Comparison of ENCODE assay signal across 13 cellular contexts in genomic region chr15:72994778-72995177, GRCh38. TPM values are rescaled to one million over a fixed set of nuclear protein-coding genes. Genes with fewer than 3 reads are reported as not detected.
DNase-seq lines count a peak whose midpoint lies in the region; TF ChIP-seq lines count a peak whose summit lies in the region.
"Had no signal": no experiment of that assay in that cellular context is flagged by ENCODE, and none has a peak within 500 bp of the region (broad histone marks: within the 10 kb centered on the region; RNA-seq: fewer than 3 reads in every experiment).

No MANE protein-coding gene starts in this region.

- H3K36me3 ChIP-seq in endodermal cell (ENCODE audit: control insufficient read depth, insufficient read depth, low read length) (no peaks in the 10 kb centered on the region), neural progenitor cell (no peaks in the 10 kb centered on the region), mesendoderm (ENCODE audit: control insufficient read depth, insufficient read depth, low read length) (no peaks in the 10 kb centered on the region)

- no peak overlapping the region for H2BK15ac ChIP-seq in mesendoderm (replicated peaks; ENCODE audit: low read depth)

- H4K8ac ChIP-seq in mesendoderm (ENCODE audit: low read depth, low read length): no peak overlapping the region

- H3K36me3 Mint-ChIP-seq in endodermal cell (ENCODE audit: low read depth) (no peaks in the 10 kb centered on the region), neural progenitor cell (no peaks in the 10 kb centered on the region)
- H3K36me3 Mint-ChIP-seq: CD4-positive, CD25-positive, alpha-beta regulatory T cell had no signal

- TF ChIP-seq CTCF in endodermal cell (conservative IDR thresholded peaks at IDR 0.05) (no peak), neural progenitor cell (IDR thresholded peaks at IDR 0.05) (no peak)

- H3F3A ChIP-seq in neural progenitor cell (ENCODE audit: low read depth): no peaks in the 10 kb centered on the region

- H3K27ac ChIP-seq in endodermal cell (ENCODE audit: low read depth, low read length): no peak overlapping the region
- H3K27ac ChIP-seq in neural progenitor cell: no peak overlapping the region
- no peak overlapping the region for H3K27ac ChIP-seq in mesendoderm (ENCODE audit: low read depth, low read length)

- H3K56ac ChIP-seq in mesendoderm (ENCODE audit: low read length): no peak overlapping the region

- no peaks in the 10 kb centered on the region for H3K79me2 ChIP-seq in neural progenitor cell (ENCODE audit: low read depth)
- H3K79me2 ChIP-seq in mesendoderm (ENCODE audit: control insufficient read depth, insufficient read depth, low read length): no peaks in the 10 kb centered on the region

- no peaks in the 10 kb centered on the region for H3K79me1 ChIP-seq in mesendoderm (ENCODE audit: low read length)

- H3K18ac ChIP-seq in mesendoderm (ENCODE audit: low read length): no peak overlapping the region

- H3K4me2 ChIP-seq in neural progenitor cell (no peak overlapping the region), mesendoderm (ENCODE audit: low read length) (no peak overlapping the region)

- DNase-seq in ELF-1 (ENCODE audit: low read depth, low spot score) (peak; percentile 42), NCI-H2171 (lab: John Stamatoyannopoulos, UW) (peak; percentile 56), endodermal cell (no peak), neural progenitor cell (ENCODE audit: low spot score) (no peak), mesendoderm (no peak), cortex of kidney (lab: John Stamatoyannopoulos, UW) (no peak), middle frontal gyrus (ENCODE audit: extremely low spot score, low spot score) (no peak)
- DNase-seq in NK-92 treated with Interleukin-12 subunit alpha and Interleukin-12 subunit beta, amount 100 ng/mL, for 24 hours (lab: John Stamatoyannopoulos, UW): no peak
- DNase-seq: CD4-positive, CD25-positive, alpha-beta regulatory T cell; stimulated activated CD4-positive, alpha-beta T cell treated with anti-CD3 and anti-CD28 coated beads, Interleukin-2, amount 100 ng/mL, for 48 hours had no signal

- H3K9me3 Mint-ChIP-seq in endodermal cell: no peaks in the 10 kb centered on the region
- no peaks in the 10 kb centered on the region for H3K9me3 Mint-ChIP-seq in neural progenitor cell
- H3K9me3 Mint-ChIP-seq: neural crest cell had no signal

- H3K23ac ChIP-seq in mesendoderm (ENCODE audit: low read length): no peak overlapping the region

- WGBS in endodermal cell (ENCODE audit: insufficient coverage in 1 of 2, insufficient read length in 1 of 2), 2 experiments: 72 to 78% methylated on average over 8 of the region's 8 CpGs
- WGBS in mesendoderm (ENCODE audit: extremely low coverage, insufficient coverage, low lambda C conversion rate): no CpG with 5 or more reads among the region's 8 CpGs

- H3K4me3 ChIP-seq in endodermal cell (ENCODE audit: low read length) (no peak overlapping the region), neural progenitor cell (no peak overlapping the region), mesendoderm (ENCODE audit: low read length) (no peak overlapping the region)
- H3K4me3 ChIP-seq: coronary artery, GM12878 had no signal

- H3K4me1 ChIP-seq in endodermal cell (ENCODE audit: control insufficient read depth, insufficient read depth, low read length) (no peaks in the 10 kb centered on the region), neural progenitor cell (peaks cover 6% of the 10 kb centered on the region), mesendoderm (ENCODE audit: control insufficient read depth, low read depth, low read length) (no peaks in the 10 kb centered on the region)

- H2AFZ ChIP-seq in neural progenitor cell (replicated peaks): peak overlapping the region; percentile 68

- H3K4me1 Mint-ChIP-seq in endodermal cell (peaks cover 14% of the 10 kb centered on the region), neural progenitor cell (peaks cover 13% of the 10 kb centered on the region)
- H3K4me1 Mint-ChIP-seq: neural crest cell had no signal

- H3K27ac Mint-ChIP-seq in endodermal cell: peak overlapping the region; percentile 63
- no peak overlapping the region for H3K27ac Mint-ChIP-seq in neural progenitor cell
- H3K27ac Mint-ChIP-seq: CD4-positive, CD25-positive, alpha-beta regulatory T cell had no signal

- no peaks in the 10 kb centered on the region for H3K9me3 ChIP-seq in endodermal cell (ENCODE audit: control insufficient read depth, low read length)
- no peaks in the 10 kb centered on the region for H3K9me3 ChIP-seq in neural progenitor cell (ENCODE audit: low read depth)

- no peaks in the 10 kb centered on the region for H4K20me1 ChIP-seq in neural progenitor cell (ENCODE audit: low read depth)

- no peak overlapping the region for H3K4ac ChIP-seq in mesendoderm (ENCODE audit: low read depth, low read length)

- H3K9ac ChIP-seq in endodermal cell (ENCODE audit: extremely low read depth, low read length, poor library complexity, severe bottlenecking): no peak overlapping the region
- H3K9ac ChIP-seq in neural progenitor cell: no peak overlapping the region
- no peak overlapping the region for H3K9ac ChIP-seq in mesendoderm (ENCODE audit: low read length)

- H3K27me3 ChIP-seq in endodermal cell (ENCODE audit: control insufficient read depth, insufficient read depth, low read length, poor library complexity, severe bottlenecking): no peaks in the 10 kb centered on the region
- H3K27me3 ChIP-seq in neural progenitor cell: no peaks in the 10 kb centered on the region
- H3K27me3 ChIP-seq in mesendoderm (ENCODE audit: insufficient read depth, low read length, poor library complexity): no peaks in the 10 kb centered on the region

- H4K5ac ChIP-seq in mesendoderm (ENCODE audit: low read length): no peak overlapping the region

- no peak overlapping the region for H2BK5ac ChIP-seq in mesendoderm (ENCODE audit: low read length)

- no peaks in the 10 kb centered on the region for H3K27me3 Mint-ChIP-seq in endodermal cell (ENCODE audit: insufficient read depth)
- peaks cover 4% of the 10 kb centered on the region for H3K27me3 Mint-ChIP-seq in neural progenitor cell (ENCODE audit: insufficient read depth, low read depth)

- H3K4me3 Mint-ChIP-seq in endodermal cell (no peak overlapping the region), neural progenitor cell (no peak overlapping the region)
- H3K4me3 Mint-ChIP-seq: CD4-positive, CD25-positive, alpha-beta regulatory T cell; neural crest cell had no signal

- no peak overlapping the region for H2AK5ac ChIP-seq in mesendoderm (ENCODE audit: low read length)

- no peak overlapping the region for H2BK120ac ChIP-seq in mesendoderm (ENCODE audit: low read depth, low read length)

RNA-seq across cellular contexts. Expression of gene NEO1, which starts 57.5 kb away (rescaled TPM):
- total RNA-seq in endodermal cell (100 to 1,000 TPM; 132 TPM), neural progenitor cell (ENCODE audit: low replicate concordance) (77.9 and 85.2 TPM in 2 replicates)
- 80.4 TPM for polyA plus RNA-seq in endodermal cell (2013, experiment 1 of 2)
- polyA plus RNA-seq in endodermal cell (2013, experiment 2 of 2): 75.6 TPM
- 23.9 TPM for polyA plus RNA-seq in mesendoderm (2013, experiment 1 of 2)
- 24.3 TPM for polyA plus RNA-seq in mesendoderm (2013, experiment 2 of 2)

Comparison
In these comparisons a context has a peak if more than half of its experiments do, and no peak if none do; other contexts are left out.
1. DNase-seq: peak in ELF-1 (single experiment) and NCI-H2171 (single experiment); none in endodermal cell (single experiment), neural progenitor cell (single experiment), NK-92 treated with Interleukin-12 subunit alpha and Interleukin-12 subunit beta, amount 100 ng/mL, for 24 hours (single experiment), mesendoderm (single experiment), cortex of kidney (single experiment) and middle frontal gyrus (single experiment).